Comparison of ENCODE assay signal across 17 cellular contexts in the genomic region with DNA sequence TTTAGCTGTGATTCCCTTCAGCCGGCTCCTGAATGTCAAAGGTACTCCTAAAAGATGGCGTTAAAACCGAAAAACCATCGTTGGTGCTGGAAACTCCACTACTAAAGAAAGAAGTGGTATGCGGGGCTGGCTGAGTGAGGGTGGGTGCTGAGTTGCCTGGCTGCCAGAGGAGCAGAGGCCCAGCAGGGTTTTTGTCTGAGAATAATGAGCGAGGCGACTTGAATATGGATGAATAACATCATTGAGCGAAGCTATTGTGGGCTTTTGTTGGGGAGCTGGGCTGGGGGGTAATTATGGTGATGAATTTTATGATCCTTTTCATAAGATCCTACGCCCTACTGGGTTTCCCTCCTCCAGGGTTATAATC. TPM values are rescaled to one million over a fixed set of nuclear protein-coding genes. Genes with fewer than 3 reads are reported as not detected.
A peak's percentile ranks its signal among the peaks of the same experiment; 100 is the strongest.
DNase-seq lines count a peak whose midpoint lies in the region; ATAC-seq, FAIRE-seq and TF ChIP-seq lines count a peak whose summit lies in the region.
"Had no signal": no experiment of that assay in that cellular context is flagged by ENCODE, and none has a peak within 500 bp of the region (broad histone marks: within the 10 kb centered on the region; RNA-seq: fewer than 3 reads in every experiment).

No MANE protein-coding gene starts in this region.

- H3K36me3 ChIP-seq in BLaER1 treated with 17β-estradiol and CSF1 and Interleukin-3, amounts not matched to agents 10 nM and 100 nM = no peaks in the 10 kb centered on the region
- H3K36me3 ChIP-seq in astrocyte (ENCODE audit: insufficient read depth, low read length) (no peaks in the 10 kb centered on the region), iPS-18a (ENCODE audit: control insufficient read depth, low read depth, low read length) (no peaks in the 10 kb centered on the region), mucosa of descending colon (ENCODE audit: low read depth) (no peaks in the 10 kb centered on the region)

- 0 out of 22 replicates have a peak overlapping the region, but pooled peaks of 1 of the 11 experiments have one; percentile 21 for H3K27ac ChIP-seq in BLaER1 treated with 17β-estradiol and CSF1 and Interleukin-3, amounts not matched to agents 10 nM and 100 nM
- H3K27ac ChIP-seq in astrocyte (ENCODE audit: low read depth, low read length) (peak overlapping the region; percentile 21), iPS-18a (ENCODE audit: low read length) (peak overlapping the region; percentile 75)

- H3K9ac ChIP-seq in BLaER1 treated with 17β-estradiol and CSF1 and Interleukin-3, amounts not matched to agents 10 nM and 100 nM = peak overlapping the region in 4 of 11 experiments; percentile 7 to 38 (median 14); a peak in 2 of 22 replicates
- peak overlapping the region; percentile 52 for H3K9ac ChIP-seq in astrocyte (ENCODE audit: low read length)
- H3K9ac ChIP-seq in iPS-18a (ENCODE audit: low read length) = peak overlapping the region; percentile 78

- peak overlapping the region; percentile 34 to 77 (median 57) for H3K4me2 ChIP-seq in BLaER1 treated with 17β-estradiol and CSF1 and Interleukin-3, amounts not matched to agents 10 nM and 100 nM
- peak overlapping the region; percentile 94 for H3K4me2 ChIP-seq in astrocyte (ENCODE audit: low read length)

- FAIRE-seq in astrocyte (lab: Jason Lieb, UNC) = no peak

- no peaks in the 10 kb centered on the region; a peak in 1 of 22 replicates for H3K27me3 ChIP-seq in BLaER1 treated with 17β-estradiol and CSF1 and Interleukin-3, amounts not matched to agents 10 nM and 100 nM
- H3K27me3 ChIP-seq in astrocyte (ENCODE audit: insufficient read depth, low read length) (no peaks in the 10 kb centered on the region), iPS-18a (ENCODE audit: control insufficient read depth, insufficient read depth, low read length) (peaks cover 17% of the 10 kb centered on the region)

- H3K9me3 ChIP-seq in BLaER1 treated with 17β-estradiol and CSF1 and Interleukin-3, amounts not matched to agents 10 nM and 100 nM (replicated peaks in 1 of 11) = peaks cover 0 to 15% (median 11%) of the 10 kb centered on the region in 11 experiments; a peak in 11 of 22 replicates
- H3K9me3 ChIP-seq in astrocyte (ENCODE audit: insufficient read depth, low read depth, low read length) (no peaks in the 10 kb centered on the region), iPS-18a (ENCODE audit: control insufficient read depth, low read depth, low read length) (no peaks in the 10 kb centered on the region), mucosa of descending colon (no peaks in the 10 kb centered on the region)

- H4K20me1 ChIP-seq in BLaER1 treated with 17β-estradiol and CSF1 and Interleukin-3, amounts not matched to agents 10 nM and 100 nM = no peaks in the 10 kb centered on the region
- no peaks in the 10 kb centered on the region for H4K20me1 ChIP-seq in astrocyte (ENCODE audit: insufficient read depth, low read length)

- H3K9me3 Mint-ChIP-seq in astrocyte (ENCODE audit: unreplicated experiment) = no peaks in the 10 kb centered on the region
- H3K9me3 Mint-ChIP-seq: activated naive CD4-positive, alpha-beta T cell treated with anti-CD3 and anti-CD28 coated beads, Interleukin-2, amount 50 U/mL, for 24 hours had no signal

- TF ChIP-seq CTCF in astrocyte (IDR thresholded peaks at IDR 0.05; ENCODE audit: insufficient read depth, low read depth, low read length) (no peak), retinal pigment epithelial cell (conservative IDR thresholded peaks at IDR 0.05; ENCODE audit: low read depth, low read length) (no peak), mucosa of descending colon (IDR thresholded peaks at IDR 0.05) (no peak)

- peaks cover 20% of the 10 kb centered on the region for H3K27me3 Mint-ChIP-seq in astrocyte (ENCODE audit: low read depth, unreplicated experiment)

- intact Hi-C loops in mucosa of descending colon (cut with DNase I, micrococcal nuclease) = no loop called here

- ATAC-seq in GM18867 (IDR thresholded peaks at IDR 0.05; ENCODE audit: unreplicated experiment) (no peak), HG02642 (IDR thresholded peaks at IDR 0.05; ENCODE audit: poor library complexity, unreplicated experiment) (no peak), HG03095 (IDR thresholded peaks at IDR 0.05; ENCODE audit: unreplicated experiment) (no peak), mucosa of descending colon (no peak)
- ATAC-seq: naive thymus-derived CD8-positive, alpha-beta T cell had no signal

- H3K4me3 Mint-ChIP-seq in astrocyte (ENCODE audit: unreplicated experiment) = peak overlapping the region; percentile 91
- H3K4me3 Mint-ChIP-seq: activated naive CD4-positive, alpha-beta T cell treated with anti-CD3 and anti-CD28 coated beads, Interleukin-2, amount 50 U/mL, for 24 hours; naive thymus-derived CD8-positive, alpha-beta T cell had no signal

- no peak overlapping the region; a peak in 1 of 20 replicates for H3K4me3 ChIP-seq in BLaER1 treated with 17β-estradiol and CSF1 and Interleukin-3, amounts not matched to agents 10 nM and 100 nM
- H3K4me3 ChIP-seq in astrocyte (ENCODE audit: insufficient read depth, low read depth, low read length) (peak overlapping the region; percentile 7), iPS-18a (ENCODE audit: low read length) (peak overlapping the region; percentile 90), retinal pigment epithelial cell (ENCODE audit: low read length) (peak overlapping the region; percentile 75), mucosa of descending colon (no peak overlapping the region)

- peaks cover 10% of the 10 kb centered on the region for H3K79me2 ChIP-seq in astrocyte (ENCODE audit: insufficient read depth, low read length)

- H3K4me1 Mint-ChIP-seq in astrocyte (ENCODE audit: low read depth, unreplicated experiment) = peaks cover 18% of the 10 kb centered on the region
- H3K4me1 Mint-ChIP-seq: activated naive CD4-positive, alpha-beta T cell treated with anti-CD3 and anti-CD28 coated beads, Interleukin-2, amount 50 U/mL, for 24 hours had no signal

- peaks cover 21 to 31% (median 23%) of the 10 kb centered on the region in 10 experiments for H3K4me1 ChIP-seq in BLaER1 treated with 17β-estradiol and CSF1 and Interleukin-3, amounts not matched to agents 10 nM and 100 nM
- peaks cover 18% of the 10 kb centered on the region for H3K4me1 ChIP-seq in astrocyte (ENCODE audit: insufficient read depth, low read length)
- peaks cover 32% of the 10 kb centered on the region for H3K4me1 ChIP-seq in iPS-18a (ENCODE audit: control insufficient read depth, low read depth, low read length)
- no peaks in the 10 kb centered on the region for H3K4me1 ChIP-seq in mucosa of descending colon (ENCODE audit: low read depth)

- H3K27ac Mint-ChIP-seq in astrocyte (ENCODE audit: unreplicated experiment) = peak overlapping the region; percentile 44
- H3K27ac Mint-ChIP-seq: activated naive CD4-positive, alpha-beta T cell treated with anti-CD3 and anti-CD28 coated beads, Interleukin-2, amount 50 U/mL, for 24 hours; naive thymus-derived CD8-positive, alpha-beta T cell had no signal

- peaks cover 3% of the 10 kb centered on the region for H3K36me3 Mint-ChIP-seq in astrocyte (ENCODE audit: low read depth, unreplicated experiment)
- H3K36me3 Mint-ChIP-seq: activated naive CD4-positive, alpha-beta T cell treated with anti-CD3 and anti-CD28 coated beads, Interleukin-2, amount 50 U/mL, for 24 hours had no signal

- no peak overlapping the region for H2AFZ ChIP-seq in astrocyte (ENCODE audit: low read depth, low read length)

- DNase-seq in astrocyte (ENCODE audit: low read depth) (no peak), retinal pigment epithelial cell (ENCODE audit: low read depth) (no peak), mucosa of descending colon (no peak)
- DNase-seq: ACHN; Calu3; cerebellar nuclear complex; kidney glomerular epithelial cell; naive thymus-derived CD8-positive, alpha-beta T cell; NCI-H1694; SHP77 had no signal

RNA-seq across cellular contexts. Expression of a gene that starts 1.9 kb away (rescaled TPM):
- 39.7 and 59.2 TPM in 2 replicates for total RNA-seq in astrocyte
- total RNA-seq in mucosa of descending colon = 10 to 100 TPM in 2 of 3 donors, 1 to 10 TPM in 1; 1.0 to 12.8 (median 12.6) TPM
- total RNA-seq: activated CD8-positive, alpha-beta memory T cell treated with anti-CD3 and anti-CD28 coated beads for 36 hours; Calu3; naive thymus-derived CD8-positive, alpha-beta T cell had no signal

Comparison
In these comparisons a context has a peak if more than half of its experiments do, and no peak if none do; other contexts are left out.
1. H3K4me3 ChIP-seq: peak in astrocyte (single experiment), iPS-18a (single experiment) and retinal pigment epithelial cell (single experiment); none in BLaER1 treated with 17β-estradiol and CSF1 and Interleukin-3, amounts not matched to agents 10 nM and 100 nM (0 of 10) and mucosa of descending colon (single experiment).